Comparison of ENCODE assay signal across 17 cellular contexts in the genomic region with DNA sequence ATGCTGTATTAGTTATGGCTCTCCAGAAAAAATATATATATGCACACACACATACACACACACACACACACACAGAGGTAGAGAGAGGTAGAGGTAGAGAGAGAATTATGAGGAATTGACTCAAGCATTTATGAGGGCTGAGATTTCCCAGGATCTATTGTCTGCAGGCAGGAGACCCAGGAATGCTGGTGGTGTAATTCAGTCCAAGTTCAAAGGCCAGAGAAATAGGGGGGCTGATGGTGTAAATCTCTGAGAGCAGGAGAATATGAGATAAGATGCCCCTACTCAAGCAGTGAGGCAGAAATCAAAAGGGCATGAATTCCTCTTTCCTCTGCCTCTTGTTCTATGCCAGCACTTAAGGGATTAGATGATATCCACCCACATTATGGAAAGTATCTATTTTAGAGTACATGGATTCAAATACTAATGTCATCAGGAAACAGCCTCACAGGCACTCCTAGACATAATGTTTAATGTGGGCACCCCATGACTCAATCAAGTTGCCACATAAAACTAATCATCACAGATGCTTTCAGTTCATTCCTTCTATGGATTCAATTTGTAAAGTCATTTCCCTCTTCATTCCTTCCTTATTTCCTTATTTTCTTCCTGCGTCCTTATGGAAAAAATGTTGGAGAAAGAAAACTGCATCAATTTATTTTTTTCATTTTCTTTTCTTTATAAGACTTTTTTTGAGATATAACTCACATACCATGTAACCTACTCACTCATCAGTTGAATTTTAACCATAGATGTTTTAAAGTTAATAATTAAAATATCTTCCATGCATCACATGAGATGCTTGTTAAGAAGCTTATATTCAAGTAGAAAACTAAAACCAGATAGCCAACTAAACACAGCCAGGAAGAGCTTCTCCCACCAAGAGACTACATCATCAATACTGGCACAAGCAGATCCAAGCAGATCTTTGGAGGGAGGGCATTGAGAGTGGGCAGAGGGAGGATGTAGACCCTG.
DNase-seq lines count a peak whose midpoint lies in the region; ATAC-seq and TF ChIP-seq lines count a peak whose summit lies in the region.
"Had no signal": no experiment of that assay in that cellular context is flagged by ENCODE, and none has a peak within 500 bp of the region (broad histone marks: within the 10 kb centered on the region; RNA-seq: fewer than 3 reads in every experiment).

No MANE protein-coding gene starts in this region.

- TF ChIP-seq POLR2A in breast epithelium (IDR thresholded peaks at IDR 0.05) = no peak

- H3K4me1 Mint-ChIP-seq in MCF 10A (ENCODE audit: insufficient read depth, unreplicated experiment) = no peaks in the 10 kb centered on the region
- H3K4me1 Mint-ChIP-seq: CD14-positive monocyte had no signal

- no peak overlapping the region for H3K27ac ChIP-seq in breast epithelium
- H3K27ac ChIP-seq: RWPE1 had no signal

- no peaks in the 10 kb centered on the region for H3K27me3 ChIP-seq in breast epithelium

- POLR2A ChIA-PET in MCF 10A (lab: Yijun Ruan, JAX) = no interaction called here

- no peaks in the 10 kb centered on the region for H3K36me3 ChIP-seq in breast epithelium

- no peak overlapping the region for H3K4me3 Mint-ChIP-seq in MCF 10A (ENCODE audit: unreplicated experiment)
- H3K4me3 Mint-ChIP-seq: CD14-positive monocyte had no signal

- no peaks in the 10 kb centered on the region for H3K36me3 Mint-ChIP-seq in MCF 10A (ENCODE audit: insufficient read depth, unreplicated experiment)
- H3K36me3 Mint-ChIP-seq: CD14-positive monocyte had no signal

- H3K9me3 ChIP-seq in breast epithelium = no peaks in the 10 kb centered on the region

- H3K4me3 ChIP-seq in breast epithelium = no peak overlapping the region

- BruUV-seq in MCF 10A (replicated peaks; lab: Mats Ljungman, UMichigan) = no TSS peak

- H3K27ac Mint-ChIP-seq in MCF 10A (ENCODE audit: low read depth, unreplicated experiment) = no peak overlapping the region
- H3K27ac Mint-ChIP-seq: CD14-positive monocyte had no signal

- TF ChIP-seq CTCF in MCF 10A (IDR thresholded peaks at IDR 0.05; ENCODE audit: unreplicated experiment) (no peak), breast epithelium (IDR thresholded peaks at IDR 0.05) (no peak)

- intact Hi-C loops in MCF 10A (cut with micrococcal nuclease) (no loop called here), breast epithelium (cut with DNase I; ENCODE audit: low total_unique reads) (no loop called here)

- CTCF ChIA-PET in MCF 10A (lab: Yijun Ruan, JAX) = interaction anchor here (0.6 kb wide), 1 partner anchor 217 kb away, joined by 3 read pairs; no protein-coding TSS in a partner anchor

- no peaks in the 10 kb centered on the region for H3K27me3 Mint-ChIP-seq in MCF 10A (ENCODE audit: insufficient read depth, unreplicated experiment)

- no peak for ATAC-seq in GM21619 (IDR thresholded peaks at IDR 0.05; ENCODE audit: unreplicated experiment)

- peak; percentile 8 for DNase-seq in MCF 10A (ENCODE audit: unreplicated experiment)
- DNase-seq in breast epithelium (ENCODE audit: low spot score in 2 of 2) = no peak
- DNase-seq in dedifferentiated amniotic fluid mesenchymal stem cell (ENCODE audit: extremely low spot score) = peak; percentile 24
- peak; percentile 92 for DNase-seq in kidney tubule cell (ENCODE audit: low spot score)
- no peak for DNase-seq in AML-193 (lab: John Stamatoyannopoulos, UW)
- DNase-seq in stimulated activated CD4-positive, alpha-beta T cell treated with anti-CD3 and anti-CD28 coated beads, Interleukin-4, amount 100 ng/mL, for 24 hours = no peak
- DNase-seq in activated effector memory CD4-positive, alpha-beta T cell treated with Interleukin-2 at 50 U/mL for 16 hours = no peak
- DNase-seq: DMS153, GOT3, KG1, NCI-H1436 treated with DMSO at 0.1 percent for 48 hours, NCI-H2029 treated with DMSO at 0.1 percent for 48 hours, NCI-H510A, NCI-H774 had no signal

- H3K4me1 ChIP-seq in breast epithelium = no peaks in the 10 kb centered on the region

- H3K9me3 Mint-ChIP-seq in MCF 10A (ENCODE audit: unreplicated experiment) = no peaks in the 10 kb centered on the region

Comparison
In these comparisons a context has a peak if more than half of its experiments do, and no peak if none do; other contexts are left out.
1. DNase-seq: peak in MCF 10A (single experiment), dedifferentiated amniotic fluid mesenchymal stem cell (single experiment) and kidney tubule cell (single experiment); none in breast epithelium (0 of 2), AML-193 (0 of 2), stimulated activated CD4-positive, alpha-beta T cell treated with anti-CD3 and anti-CD28 coated beads, Interleukin-4, amount 100 ng/mL, for 24 hours (single experiment) and activated effector memory CD4-positive, alpha-beta T cell treated with Interleukin-2 at 50 U/mL for 16 hours (single experiment).